ENCODE assay signal across 9 cellular contexts in the genomic region with DNA sequence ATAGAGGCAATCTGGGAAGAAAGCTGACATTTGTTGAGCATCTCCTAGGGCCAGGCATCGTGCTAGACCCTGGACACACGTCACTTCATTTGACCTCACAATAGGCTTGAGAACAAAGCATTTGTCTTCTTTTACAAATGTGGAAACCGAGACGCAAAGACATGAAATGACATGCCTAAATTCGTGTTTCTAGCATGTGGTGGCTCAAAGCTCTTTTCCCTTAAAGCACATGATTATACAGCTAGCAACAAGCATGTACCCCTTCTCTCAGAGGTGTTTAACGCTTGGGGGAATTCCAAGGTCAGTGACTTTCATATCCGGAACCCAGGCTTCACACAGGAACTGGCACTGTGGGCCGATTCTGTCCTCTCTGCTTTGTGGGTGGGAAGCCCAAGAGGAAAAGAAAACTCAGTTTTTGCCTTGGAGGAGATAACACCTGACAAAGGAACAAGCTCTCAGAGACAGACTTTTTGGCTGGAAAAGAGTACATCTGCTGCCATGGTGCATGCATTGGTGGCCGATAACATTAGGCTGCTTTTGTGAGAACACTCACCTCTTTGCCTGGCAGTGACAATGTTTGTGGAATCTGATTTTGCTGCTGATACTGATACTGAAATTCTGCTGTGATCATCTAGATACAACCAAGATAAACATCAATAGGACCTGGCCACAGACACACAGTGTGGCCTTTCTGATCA. TPM values are rescaled to one million over a fixed set of nuclear protein-coding genes. Genes with fewer than 3 reads are reported as not detected.
A peak's percentile ranks its signal among the peaks of the same experiment; 100 is the strongest.
DNase-seq lines count a peak whose midpoint lies in the region; ATAC-seq, FAIRE-seq and TF ChIP-seq lines count a peak whose summit lies in the region.
"Had no signal": no experiment of that assay in that cellular context is flagged by ENCODE, and none has a peak within 500 bp of the region (broad histone marks: within the 10 kb centered on the region; RNA-seq: fewer than 3 reads in every experiment).

No MANE protein-coding gene starts in this region.

- ATAC-seq in HG02642 (IDR thresholded peaks at IDR 0.05; ENCODE audit: poor library complexity, unreplicated experiment) (peak; percentile 65), naive B cell (ENCODE audit: low read depth in 2 of 2) (peak; percentile 91 to 94), SK-N-SH treated with all-trans-retinoic acid at 6 μM for 48 hours (no peak)

- peak overlapping the region in 3 of 8 donors; percentile 5 to 74 (median 14) for H3K4me3 Mint-ChIP-seq in naive B cell

- no peak for TF ChIP-seq POLR2A in H54 (IDR thresholded peaks at IDR 0.05; ENCODE audit: low read depth, low read length)

- DNase-seq in GM13976 (ENCODE audit: low spot score) (peak; percentile 68), naive B cell (peak; percentile 20), H54 (ENCODE audit: insufficient read length, low spot score) (no peak), SHP77 treated with DMSO at 0.1 percent for 48 hours (lab: John Stamatoyannopoulos, UW) (no peak), cerebellar nuclear complex (lab: John Stamatoyannopoulos, UW) (no peak)
- peak; percentile 74 for DNase-seq in activated CD4-positive, alpha-beta T cell treated with anti-CD3 and anti-CD28 coated beads for 48 hours

- peaks cover 4 to 12% (median 11%) of the 10 kb centered on the region in 7 donors for H3K9me3 Mint-ChIP-seq in naive B cell

- in situ Hi-C loops in GM13976 (cut with MboI; ENCODE audit: low sequenced_read_pairs, unreplicated experiment) = loop anchor here (10.0 kb wide), 1 partner anchor 316 kb away; no protein-coding TSS in a partner anchor

- H3K27me3 Mint-ChIP-seq in naive B cell = no peaks in the 10 kb centered on the region

- no peak for TF ChIP-seq CTCF in GM13976 (IDR thresholded peaks at IDR 0.05; ENCODE audit: borderline replicate concordance, control extremely low read depth, extremely low read depth, insufficient read depth, missing control alignments)

- peaks cover 3 to 12% of the 10 kb centered on the region in 2 donors for H3K36me3 Mint-ChIP-seq in naive B cell

- peaks cover 17 to 40% (median 21%) of the 10 kb centered on the region in 3 donors for H3K4me1 Mint-ChIP-seq in naive B cell

- H3K27ac Mint-ChIP-seq in naive B cell = peak overlapping the region; percentile 6 to 85 (median 44)

- no peak for FAIRE-seq in H54 (lab: Jason Lieb, UNC)
- FAIRE-seq: G401.6 had no signal

TF ChIP-seq in SK-N-SH treated with all-trans-retinoic acid at 6 μM for 48 hours, 23 proteins besides CTCF, POLR2A, EP300 and RAD21:
- TF ChIP-seq, protein P1, sequence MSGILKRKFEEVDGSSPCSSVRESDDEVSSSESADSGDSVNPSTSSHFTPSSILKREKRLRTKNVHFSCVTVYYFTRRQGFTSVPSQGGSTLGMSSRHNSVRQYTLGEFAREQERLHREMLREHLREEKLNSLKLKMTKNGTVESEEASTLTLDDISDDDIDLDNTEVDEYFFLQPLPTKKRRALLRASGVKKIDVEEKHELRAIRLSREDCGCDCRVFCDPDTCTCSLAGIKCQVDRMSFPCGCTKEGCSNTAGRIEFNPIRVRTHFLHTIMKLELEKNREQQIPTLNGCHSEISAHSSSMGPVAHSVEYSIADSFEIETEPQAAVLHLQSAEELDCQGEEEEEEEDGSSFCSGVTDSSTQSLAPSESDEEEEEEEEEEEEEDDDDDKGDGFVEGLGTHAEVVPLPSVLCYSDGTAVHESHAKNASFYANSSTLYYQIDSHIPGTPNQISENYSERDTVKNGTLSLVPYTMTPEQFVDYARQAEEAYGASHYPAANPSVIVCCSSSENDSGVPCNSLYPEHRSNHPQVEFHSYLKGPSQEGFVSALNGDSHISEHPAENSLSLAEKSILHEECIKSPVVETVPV (CRISPR knock-in tag; IDR thresholded peaks at IDR 0.05) = no peak
- TF ChIP-seq PPARA (CRISPR knock-in tag; IDR thresholded peaks at IDR 0.05; ENCODE audit: borderline replicate concordance) = no peak
- no peak for TF ChIP-seq BACH2 (CRISPR knock-in tag; IDR thresholded peaks at IDR 0.05; ENCODE audit: borderline replicate concordance)
- TF ChIP-seq, protein P2, sequence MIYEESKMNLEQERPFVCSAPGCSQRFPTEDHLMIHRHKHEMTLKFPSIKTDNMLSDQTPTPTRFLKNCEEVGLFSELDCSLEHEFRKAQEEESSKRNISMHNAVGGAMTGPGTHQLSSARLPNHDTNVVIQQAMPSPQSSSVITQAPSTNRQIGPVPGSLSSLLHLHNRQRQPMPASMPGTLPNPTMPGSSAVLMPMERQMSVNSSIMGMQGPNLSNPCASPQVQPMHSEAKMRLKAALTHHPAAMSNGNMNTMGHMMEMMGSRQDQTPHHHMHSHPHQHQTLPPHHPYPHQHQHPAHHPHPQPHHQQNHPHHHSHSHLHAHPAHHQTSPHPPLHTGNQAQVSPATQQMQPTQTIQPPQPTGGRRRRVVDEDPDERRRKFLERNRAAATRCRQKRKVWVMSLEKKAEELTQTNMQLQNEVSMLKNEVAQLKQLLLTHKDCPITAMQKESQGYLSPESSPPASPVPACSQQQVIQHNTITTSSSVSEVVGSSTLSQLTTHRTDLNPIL (CRISPR knock-in tag; IDR thresholded peaks at IDR 0.05; ENCODE audit: low read depth) = no peak
- no peak for TF ChIP-seq ZNF8 (CRISPR knock-in tag; IDR thresholded peaks at IDR 0.05)
- no peak for TF ChIP-seq OSR1 (CRISPR knock-in tag; IDR thresholded peaks at IDR 0.05)
- TF ChIP-seq ISL1 (CRISPR knock-in tag; IDR thresholded peaks at IDR 0.05) = no peak
- TF ChIP-seq TOX (CRISPR knock-in tag; IDR thresholded peaks at IDR 0.05; ENCODE audit: borderline replicate concordance) = no peak
- TF ChIP-seq, protein P3, sequence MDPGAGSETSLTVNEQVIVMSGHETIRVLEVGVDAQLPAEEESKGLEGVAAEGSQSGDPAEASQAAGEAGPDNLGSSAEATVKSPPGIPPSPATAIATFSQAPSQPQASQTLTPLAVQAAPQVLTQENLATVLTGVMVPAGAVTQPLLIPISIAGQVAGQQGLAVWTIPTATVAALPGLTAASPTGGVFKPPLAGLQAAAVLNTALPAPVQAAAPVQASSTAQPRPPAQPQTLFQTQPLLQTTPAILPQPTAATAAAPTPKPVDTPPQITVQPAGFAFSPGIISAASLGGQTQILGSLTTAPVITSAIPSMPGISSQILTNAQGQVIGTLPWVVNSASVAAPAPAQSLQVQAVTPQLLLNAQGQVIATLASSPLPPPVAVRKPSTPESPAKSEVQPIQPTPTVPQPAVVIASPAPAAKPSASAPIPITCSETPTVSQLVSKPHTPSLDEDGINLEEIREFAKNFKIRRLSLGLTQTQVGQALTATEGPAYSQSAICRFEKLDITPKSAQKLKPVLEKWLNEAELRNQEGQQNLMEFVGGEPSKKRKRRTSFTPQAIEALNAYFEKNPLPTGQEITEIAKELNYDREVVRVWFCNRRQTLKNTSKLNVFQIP (CRISPR knock-in tag; IDR thresholded peaks at IDR 0.05; ENCODE audit: borderline replicate concordance, low read depth) = no peak
- TF ChIP-seq ARNTL (CRISPR knock-in tag; IDR thresholded peaks at IDR 0.05; ENCODE audit: borderline replicate concordance, low read depth) = no peak
- TF ChIP-seq GLIS3 (CRISPR knock-in tag; IDR thresholded peaks at IDR 0.05) = no peak
- TF ChIP-seq, protein P4, sequence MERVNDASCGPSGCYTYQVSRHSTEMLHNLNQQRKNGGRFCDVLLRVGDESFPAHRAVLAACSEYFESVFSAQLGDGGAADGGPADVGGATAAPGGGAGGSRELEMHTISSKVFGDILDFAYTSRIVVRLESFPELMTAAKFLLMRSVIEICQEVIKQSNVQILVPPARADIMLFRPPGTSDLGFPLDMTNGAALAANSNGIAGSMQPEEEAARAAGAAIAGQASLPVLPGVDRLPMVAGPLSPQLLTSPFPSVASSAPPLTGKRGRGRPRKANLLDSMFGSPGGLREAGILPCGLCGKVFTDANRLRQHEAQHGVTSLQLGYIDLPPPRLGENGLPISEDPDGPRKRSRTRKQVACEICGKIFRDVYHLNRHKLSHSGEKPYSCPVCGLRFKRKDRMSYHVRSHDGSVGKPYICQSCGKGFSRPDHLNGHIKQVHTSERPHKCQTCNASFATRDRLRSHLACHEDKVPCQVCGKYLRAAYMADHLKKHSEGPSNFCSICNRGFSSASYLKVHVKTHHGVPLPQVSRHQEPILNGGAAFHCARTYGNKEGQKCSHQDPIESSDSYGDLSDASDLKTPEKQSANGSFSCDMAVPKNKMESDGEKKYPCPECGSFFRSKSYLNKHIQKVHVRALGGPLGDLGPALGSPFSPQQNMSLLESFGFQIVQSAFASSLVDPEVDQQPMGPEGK (CRISPR knock-in tag; IDR thresholded peaks at IDR 0.05; ENCODE audit: borderline replicate concordance) = no peak
- TF ChIP-seq ZC3H10 (CRISPR knock-in tag; IDR thresholded peaks at IDR 0.05) = no peak
- TF ChIP-seq ZNF70 (CRISPR knock-in tag; IDR thresholded peaks at IDR 0.05) = no peak

RNA-seq across cellular contexts. Expression of a gene that starts 15.4 kb away (rescaled TPM):
- 1 to 10 TPM in 4 of 6 donors, under 1 TPM in 2; 0.35 to 1.2 (median 1.1) TPM for polyA plus RNA-seq in naive B cell (ENCODE audit: low read depth in 6 of 6)

Comparison
In these comparisons a context has a peak if more than half of its experiments do, and no peak if none do; other contexts are left out.
1. DNase-seq: peak in GM13976 (single experiment), activated CD4-positive, alpha-beta T cell treated with anti-CD3 and anti-CD28 coated beads for 48 hours (single experiment) and naive B cell (single experiment); none in H54 (single experiment), SHP77 treated with DMSO at 0.1 percent for 48 hours (single experiment) and cerebellar nuclear complex (0 of 2).